Comparison of ENCODE assay signal across 15 cellular contexts in the genomic region with DNA sequence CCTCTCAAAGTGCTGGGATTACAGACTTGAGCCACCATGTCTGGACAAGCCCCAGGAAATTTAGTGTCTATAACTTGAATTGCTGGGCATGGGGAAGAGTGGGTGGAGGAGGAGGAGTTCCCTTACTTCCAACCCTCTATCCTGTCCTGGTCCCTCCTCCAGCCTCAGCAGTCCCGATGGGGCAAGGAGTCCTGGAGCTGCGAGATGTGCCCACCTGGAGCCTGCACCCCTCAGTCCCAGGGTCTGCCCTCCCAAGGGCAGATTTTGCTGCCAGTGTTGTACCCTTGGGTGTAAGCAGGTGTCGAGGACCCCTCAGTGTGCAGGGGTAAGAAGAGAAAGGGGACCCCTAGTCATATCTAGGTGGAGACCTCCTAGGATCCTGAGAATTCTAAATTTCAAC. TPM values are rescaled to one million over a fixed set of nuclear protein-coding genes. Genes with fewer than 3 reads are reported as not detected.
DNase-seq lines count a peak whose midpoint lies in the region; FAIRE-seq and TF ChIP-seq lines count a peak whose summit lies in the region.
"Had no signal": no experiment of that assay in that cellular context is flagged by ENCODE, and none has a peak within 500 bp of the region (broad histone marks: within the 10 kb centered on the region; RNA-seq: fewer than 3 reads in every experiment).

No MANE protein-coding gene starts in this region.

- TF ChIP-seq POLR2A in prostate gland (IDR thresholded peaks at IDR 0.05) (no peak), GM12892 (IDR thresholded peaks at IDR 0.05; ENCODE audit: low read depth, low read length) (no peak)

- intact Hi-C loops in CD14-positive monocyte (cut with micrococcal nuclease), result no loop called here
- intact Hi-C loops in dorsolateral prefrontal cortex (cut with DNase I), result no loop called here
- intact Hi-C loops in prostate gland (cut with DNase I), result no loop called here

- peaks cover 22 to 36% of the 10 kb centered on the region in 2 donors for H3K36me3 Mint-ChIP-seq in CD14-positive monocyte

- peak overlapping the region in 42 of 59 donors; percentile 7 to 85 (median 66) for H3K27ac ChIP-seq in dorsolateral prefrontal cortex
- peak overlapping the region; percentile 78 to 92 for H3K27ac ChIP-seq in prostate gland
- H3K27ac ChIP-seq: C4-2B, VCaP had no signal

- H3K9me3 Mint-ChIP-seq in CD14-positive monocyte, result no peaks in the 10 kb centered on the region

- no peak for FAIRE-seq in GM12892 (lab: Jason Lieb, UNC)

- WGBS in prostate gland, result 81% methylated on average over 3 of the region's 3 CpGs

- H3K36me3 ChIP-seq in H7 (replicated peaks; ENCODE audit: control insufficient read depth, insufficient read depth, low read length) (no peaks in the 10 kb centered on the region), prostate gland (no peaks in the 10 kb centered on the region)
- H3K36me3 ChIP-seq: ovary had no signal

- H3K27me3 ChIP-seq in H7 (ENCODE audit: control insufficient read depth, insufficient read depth, low read length), result peaks cover 16% of the 10 kb centered on the region
- peaks cover 0 to 6% (median 0%) of the 10 kb centered on the region in 45 donors for H3K27me3 ChIP-seq in dorsolateral prefrontal cortex
- H3K27me3 ChIP-seq in prostate gland (replicated peaks; ENCODE audit: insufficient read depth), result no peaks in the 10 kb centered on the region
- H3K27me3 ChIP-seq: ovary had no signal

- peaks cover 0 to 3% (median 1%) of the 10 kb centered on the region in 3 donors for H3K27me3 Mint-ChIP-seq in CD14-positive monocyte (ENCODE audit: low read depth in 3 of 3)

- peak overlapping the region; percentile 42 to 96 for H3K4me3 Mint-ChIP-seq in CD14-positive monocyte

- peaks cover 69% of the 10 kb centered on the region for H3K4me1 Mint-ChIP-seq in CD14-positive monocyte

- H3K9me3 ChIP-seq in prostate gland, result no peaks in the 10 kb centered on the region
- H3K9me3 ChIP-seq: ovary, SK-N-SH had no signal

- H3K27ac Mint-ChIP-seq in CD14-positive monocyte, result peak overlapping the region; percentile 92 to 98 (median 96)

- TF ChIP-seq CTCF in CD14-positive monocyte (IDR thresholded peaks at IDR 0.05), result no peak
- TF ChIP-seq CTCF in dorsolateral prefrontal cortex (IDR thresholded peaks at IDR 0.05 in 54 of 56, conservative IDR thresholded peaks at IDR 0.05 in 2 of 56; ENCODE audit: low read depth in 1 of 56, partially characterized antibody in 56 of 56), result no peak
- TF ChIP-seq CTCF in prostate gland (IDR thresholded peaks at IDR 0.05), result no peak

- DNase-seq in CD14-positive monocyte (ENCODE audit: low spot score) (no peak), H7 (peak; percentile 5), dorsolateral prefrontal cortex (no peak), prostate gland (ENCODE audit: low spot score) (no peak), NCI-H345 (lab: John Stamatoyannopoulos, UW) (no peak), GM12892 (ENCODE audit: insufficient read length) (no peak), NCI-H1436 treated with DMSO at 0.1 percent for 48 hours (lab: John Stamatoyannopoulos, UW) (no peak), ureter (ENCODE audit: low spot score) (no peak)
- DNase-seq: NCI-H1092; ovary; SK-N-SH; stimulated activated CD4-positive, alpha-beta T cell treated with anti-CD3 and anti-CD28 coated beads, Interleukin-12 subunit alpha, Interleukin-12 subunit beta, amount 100 ng/mL, for 4 hours had no signal

- H3K4me3 ChIP-seq in H7 (ENCODE audit: insufficient read depth, low read depth, low read length), result no peak overlapping the region
- H3K4me3 ChIP-seq in dorsolateral prefrontal cortex, result peak overlapping the region in 1 of 59 donors; percentile 22
- no peak overlapping the region for H3K4me3 ChIP-seq in prostate gland
- H3K4me3 ChIP-seq: coronary artery, ovary had no signal

- peaks cover 18% of the 10 kb centered on the region for H3K4me1 ChIP-seq in prostate gland (replicated peaks)

RNA-seq across cellular contexts. Expression of a gene that starts 2.8 kb away (rescaled TPM):
- polyA plus RNA-seq in CD14-positive monocyte, result 100 to 1,000 TPM; 623 to 761 TPM
- total RNA-seq in H7 (2014; rRNA removed; shearing (Covaris generic)), result 17.7 and 33.0 TPM in 2 replicates
- total RNA-seq in dorsolateral prefrontal cortex (10 to 100 TPM in 34 of 120 experiments, 1 to 10 TPM in 86; 2.5 to 33.7 (median 7.4) TPM), prostate gland (100 to 1,000 TPM in 1 of 2 donors, 10 to 100 TPM in 1; 44.4 to 108 TPM), ureter (165 TPM)
- polyA plus RNA-seq in GM12892 (2012; ENCODE audit: missing spikeins), result 153 TPM

RNA-seq across cellular contexts. Expression of a gene that starts 4.0 kb away (rescaled TPM):
- 100 to 1,000 TPM; 171 to 251 TPM for polyA plus RNA-seq in CD14-positive monocyte
- total RNA-seq in H7 (2014; rRNA removed; shearing (Covaris generic)), result 1.00 and 1.4 TPM in 2 replicates
- 10 to 100 TPM; 11.2 to 51.3 (median 21.9) TPM for total RNA-seq in dorsolateral prefrontal cortex
- 10 to 100 TPM in 1 of 2 donors, 1 to 10 TPM in 1; 8.4 to 27.0 TPM for total RNA-seq in prostate gland
- polyA plus RNA-seq in GM12892 (2012; ENCODE audit: missing spikeins), result 56.4 TPM
- total RNA-seq in ureter, result 32.8 TPM

RNA-seq across cellular contexts. Expression of a gene that starts 15.3 kb away (rescaled TPM):
- 100 to 1,000 TPM; 382 to 475 TPM for polyA plus RNA-seq in CD14-positive monocyte
- 159 and 201 TPM in 2 replicates for total RNA-seq in H7 (2014; rRNA removed; shearing (Covaris generic))
- total RNA-seq in dorsolateral prefrontal cortex, result 10 to 100 TPM; 46.9 to 93.7 (median 73.1) TPM
- total RNA-seq in prostate gland, result 100 to 1,000 TPM; 161 to 201 TPM
- polyA plus RNA-seq in GM12892 (2012; ENCODE audit: missing spikeins), result 252 TPM
- 115 TPM for total RNA-seq in ureter

RNA-seq across cellular contexts. Expression of a gene that starts 18.9 kb away (rescaled TPM):
- polyA plus RNA-seq in CD14-positive monocyte, result 10 to 100 TPM; 32.0 to 34.4 TPM
- total RNA-seq in H7 (2014; rRNA removed; shearing (Covaris generic)), result 23.3 and 33.0 TPM in 2 replicates
- 10 to 100 TPM; 24.6 to 53.8 (median 36.1) TPM for total RNA-seq in dorsolateral prefrontal cortex
- total RNA-seq in prostate gland, result 10 to 100 TPM; 17.8 to 52.7 TPM
- polyA plus RNA-seq in GM12892 (2012; ENCODE audit: missing spikeins), result 15.3 TPM
- 48.9 TPM for total RNA-seq in ureter

RNA-seq across cellular contexts. Expression of a gene that starts 22.3 kb away (rescaled TPM):
- 10 to 100 TPM; 24.7 to 26.6 TPM for polyA plus RNA-seq in CD14-positive monocyte
- total RNA-seq in H7 (2014; rRNA removed; shearing (Covaris generic)), result 15.7 and 17.9 TPM in 2 replicates
- total RNA-seq in dorsolateral prefrontal cortex (10 to 100 TPM in 78 of 120 experiments, 1 to 10 TPM in 42; 5.8 to 22.7 (median 10.9) TPM), prostate gland (10 to 100 TPM; 17.4 to 32.3 TPM), ureter (19.5 TPM)
- 4.4 TPM for polyA plus RNA-seq in GM12892 (2012; ENCODE audit: missing spikeins)
